24 cellular contexts compared by ENCODE assay signal in the genomic region with DNA sequence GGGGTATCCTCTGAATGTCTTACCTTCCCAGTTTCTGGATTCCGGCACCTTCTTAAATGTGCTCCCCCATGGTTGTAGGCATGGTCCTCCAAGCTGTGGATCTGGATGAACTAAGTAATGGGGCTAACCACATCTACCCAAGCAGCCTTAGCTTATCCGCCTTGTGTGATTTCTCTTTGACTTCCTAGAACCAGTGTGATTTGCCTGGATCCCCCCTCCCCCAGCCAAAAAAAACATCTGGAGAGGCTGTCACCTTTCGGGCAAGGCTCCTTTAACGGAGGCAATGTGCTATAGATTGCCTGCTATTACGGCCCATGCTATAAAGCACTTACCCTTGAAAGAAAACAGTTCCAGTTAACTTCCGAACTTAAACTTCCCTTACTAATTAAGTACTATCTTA.
"Had no signal": no experiment of that assay in that cellular context is flagged by ENCODE, and none has a peak within 500 bp of the region (broad histone marks: within the 10 kb centered on the region; RNA-seq: fewer than 3 reads in every experiment).

No MANE protein-coding gene starts in this region.

- DNase-seq: activated CD4-positive, alpha-beta T cell treated with anti-CD3 and anti-CD28 coated beads for 36 hours; activated CD4-positive, alpha-beta T cell treated with anti-CD3 and anti-CD28 coated beads, Interleukin-2, amount 50 U/mL, for 1 hour; activated CD8-positive, alpha-beta memory T cell treated with anti-CD3 and anti-CD28 coated beads, Interleukin-2, amount 50 U/mL, for 4 hours; activated CD8-positive, alpha-beta T cell treated with anti-CD3 and anti-CD28 coated beads for 36 hours; activated naive CD4-positive, alpha-beta T cell; activated naive CD8-positive, alpha-beta T cell treated with anti-CD3 and anti-CD28 coated beads, Interleukin-2, amount 50 U/mL, for 24 hours; activated T-cell treated with anti-CD3 and anti-CD28 coated beads, Interleukin-2, amount 50 U/mL, for 72 hours; amniotic stem cell; body of pancreas; central memory CD4-positive, alpha-beta T cell; Karpas-422; MM.1S; NCI-H1105; NCI-H1436; NCI-H1694 treated with DMSO at 0.1 percent for 48 hours; NCI-H2081; NCI-H446; NCI-H524; PC-9; SHP77 treated with DMSO at 0.1 percent for 48 hours; T-helper 2 cell had no signal

- H3K27me3 ChIP-seq: ascending aorta, body of pancreas had no signal

- H3K27me3 Mint-ChIP-seq: activated CD4-positive, alpha-beta T cell treated with anti-CD3 and anti-CD28 coated beads for 36 hours; activated CD8-positive, alpha-beta T cell treated with anti-CD3 and anti-CD28 coated beads for 36 hours; activated naive CD4-positive, alpha-beta T cell treated with anti-CD3 and anti-CD28 coated beads, Interleukin-2, amount 50 U/mL, for 24 hours; activated naive CD8-positive, alpha-beta T cell treated with anti-CD3 and anti-CD28 coated beads, Interleukin-2, amount 50 U/mL, for 24 hours had no signal

- H3K4me3 Mint-ChIP-seq: activated CD4-positive, alpha-beta T cell treated with anti-CD3 and anti-CD28 coated beads for 36 hours; activated CD8-positive, alpha-beta T cell treated with anti-CD3 and anti-CD28 coated beads for 36 hours; activated naive CD4-positive, alpha-beta T cell treated with anti-CD3 and anti-CD28 coated beads, Interleukin-2, amount 50 U/mL, for 24 hours; activated naive CD8-positive, alpha-beta T cell treated with anti-CD3 and anti-CD28 coated beads, Interleukin-2, amount 50 U/mL, for 24 hours; activated T-cell treated with anti-CD3 and anti-CD28 coated beads, Interleukin-2, amount 50 U/mL, for 72 hours had no signal

- H3K4me3 ChIP-seq: ascending aorta, body of pancreas, PC-9 had no signal

- H3K9me3 ChIP-seq: ascending aorta, body of pancreas had no signal

- H3K9me3 Mint-ChIP-seq: activated naive CD8-positive, alpha-beta T cell treated with anti-CD3 and anti-CD28 coated beads, Interleukin-2, amount 50 U/mL, for 24 hours; activated T-cell treated with anti-CD3 and anti-CD28 coated beads, Interleukin-2, amount 50 U/mL, for 72 hours had no signal

- H3K4me1 ChIP-seq: ascending aorta, body of pancreas had no signal

- ATAC-seq: activated CD4-positive, alpha-beta T cell treated with anti-CD3 and anti-CD28 coated beads for 36 hours; activated CD8-positive, alpha-beta T cell treated with anti-CD3 and anti-CD28 coated beads for 36 hours; activated naive CD8-positive, alpha-beta T cell treated with anti-CD3 and anti-CD28 coated beads, Interleukin-2, amount 50 U/mL, for 24 hours; activated T-cell treated with anti-CD3 and anti-CD28 coated beads, Interleukin-2, amount 50 U/mL, for 72 hours; body of pancreas had no signal

- H3K27ac Mint-ChIP-seq: activated CD4-positive, alpha-beta T cell treated with anti-CD3 and anti-CD28 coated beads for 36 hours; activated CD8-positive, alpha-beta T cell treated with anti-CD3 and anti-CD28 coated beads for 36 hours; activated naive CD8-positive, alpha-beta T cell treated with anti-CD3 and anti-CD28 coated beads, Interleukin-2, amount 50 U/mL, for 24 hours; activated T-cell treated with anti-CD3 and anti-CD28 coated beads, Interleukin-2, amount 50 U/mL, for 72 hours had no signal

- H3K27ac ChIP-seq: ascending aorta, body of pancreas, PC-9, VCaP had no signal
